ENCODE assay signal across 10 cellular contexts in genomic region chr15:74511583-74511982, GRCh38. TPM values are rescaled to one million over a fixed set of nuclear protein-coding genes. Genes with fewer than 3 reads are reported as not detected.
DNase-seq lines count a peak whose midpoint lies in the region; ATAC-seq, FAIRE-seq and TF ChIP-seq lines count a peak whose summit lies in the region.
"Had no signal": no experiment of that assay in that cellular context is flagged by ENCODE, and none has a peak within 500 bp of the region (broad histone marks: within the 10 kb centered on the region; RNA-seq: fewer than 3 reads in every experiment).

No MANE protein-coding gene starts in this region.

- H3K4me3 ChIP-seq in fibroblast of the aortic adventitia (ENCODE audit: low read depth, low read length), result no peak overlapping the region

- FAIRE-seq in GM12891 (lab: Jason Lieb, UNC), result peak; percentile 56
- FAIRE-seq: D721Med had no signal

- ATAC-seq in GM21619 (IDR thresholded peaks at IDR 0.05; ENCODE audit: unreplicated experiment) (peak; percentile 55), GM18519 (IDR thresholded peaks at IDR 0.05; ENCODE audit: low FRiP score, unreplicated experiment) (no peak)

- no peak for TF ChIP-seq CTCF in fibroblast of the aortic adventitia (IDR thresholded peaks at IDR 0.05; ENCODE audit: insufficient read depth, low read length)

- no peak for DNase-seq in GM12891 (ENCODE audit: insufficient read length, low spot score)
- peak; percentile 46 for DNase-seq in M059J (ENCODE audit: low read depth)
- peak; percentile 16 for DNase-seq in fibroblast of the aortic adventitia (ENCODE audit: low read depth)
- no peak for DNase-seq in NCI-H128 (lab: John Stamatoyannopoulos, UW; ENCODE audit: unreplicated experiment)
- DNase-seq in activated CD4-positive, CD25-positive, alpha-beta regulatory T cell (lab: John Stamatoyannopoulos, UW), result no peak
- no peak for DNase-seq in activated naive CD4-positive, alpha-beta T cell treated with Interleukin-2 at 50 U/mL for 16 hours
- DNase-seq: NCI-H446 had no signal

- no peak for TF ChIP-seq POLR2A in GM12891 (IDR thresholded peaks at IDR 0.05; ENCODE audit: low read depth, low read length)

TF ChIP-seq in GM12891, 5 proteins besides CTCF, POLR2A, EP300 and RAD21:
- TF ChIP-seq POU2F2 (IDR thresholded peaks at IDR 0.05; ENCODE audit: low read depth, low read length), result no peak
- no peak for TF ChIP-seq POLR2AphosphoS5 (IDR thresholded peaks at IDR 0.05; ENCODE audit: low read depth, low read length)
- no peak for TF ChIP-seq PAX5 (IDR thresholded peaks at IDR 0.05; ENCODE audit: insufficient read depth, low read length, severe bottlenecking)
- no peak for TF ChIP-seq TAF1 (IDR thresholded peaks at IDR 0.05; ENCODE audit: low read depth, low read length)
- no peak for TF ChIP-seq SPI1 (IDR thresholded peaks at IDR 0.05; ENCODE audit: low read depth, low read length)

RNA-seq across cellular contexts. Expression of gene ARID3B, which starts 29.4 kb away (rescaled TPM):
- 21.2 TPM for polyA plus RNA-seq in GM12891 (2012; ENCODE audit: low read depth, missing spikeins)
- 0.71 and 2.0 TPM in 2 replicates for total RNA-seq in M059J (2014; rRNA removed; shearing (Covaris generic))
- 0.33 and 2.5 TPM in 2 replicates for total RNA-seq in fibroblast of the aortic adventitia (ENCODE audit: low replicate concordance)

RNA-seq across cellular contexts. Expression of gene UBL7, which starts 50.6 kb away (rescaled TPM):
- polyA plus RNA-seq in GM12891 (2012; ENCODE audit: low read depth, missing spikeins), result 105 TPM
- total RNA-seq in M059J (2014; rRNA removed; shearing (Covaris generic)), result 71.6 and 80.9 TPM in 2 replicates
- 50.3 and 52.2 TPM in 2 replicates for total RNA-seq in fibroblast of the aortic adventitia (ENCODE audit: low replicate concordance)

Comparison
In these comparisons a context has a peak if more than half of its experiments do, and no peak if none do; other contexts are left out.
1. DNase-seq: peak in M059J (single experiment) and fibroblast of the aortic adventitia (single experiment); none in GM12891 (single experiment), NCI-H128 (single experiment), activated CD4-positive, CD25-positive, alpha-beta regulatory T cell (0 of 4) and activated naive CD4-positive, alpha-beta T cell treated with Interleukin-2 at 50 U/mL for 16 hours (single experiment).